In genomic region chr2:227783404-227784138, GRCh38 we compare ENCODE assay signal across 8 cellular contexts. TPM values are rescaled to one million over a fixed set of nuclear protein-coding genes. Genes with fewer than 3 reads are reported as not detected.
DNase-seq lines count a peak whose midpoint lies in the region; ATAC-seq and TF ChIP-seq lines count a peak whose summit lies in the region.

No MANE protein-coding gene starts in this region.

- H2AFZ ChIP-seq in mammary epithelial cell (ENCODE audit: low read depth, low read length), result no peak overlapping the region

- H3K4me3 ChIP-seq in breast epithelium, result peak overlapping the region in 2 of 3 donors; percentile 3 to 6
- no peak overlapping the region for H3K4me3 ChIP-seq in mammary epithelial cell (replicated peaks in 1 of 3; ENCODE audit: insufficient read depth in 1 of 3, low read depth in 2 of 3, low read length in 3 of 3)

- peak overlapping the region; percentile 66 for H3K27ac Mint-ChIP-seq in activated CD4-positive, alpha-beta memory T cell treated with anti-CD3 and anti-CD28 coated beads, Interleukin-2, amount 10 ng/mL, durations not matched to agents 7 days and 5 days

- H3K4me1 ChIP-seq in breast epithelium, result no peaks in the 10 kb centered on the region
- H3K4me1 ChIP-seq in mammary epithelial cell (ENCODE audit: insufficient read depth, low read length), result peaks cover 2% of the 10 kb centered on the region

- no peaks in the 10 kb centered on the region for H3K79me2 ChIP-seq in mammary epithelial cell (ENCODE audit: insufficient read depth, low read length)

- no peaks in the 10 kb centered on the region for H3K36me3 Mint-ChIP-seq in activated CD4-positive, alpha-beta memory T cell treated with anti-CD3 and anti-CD28 coated beads, Interleukin-2, amount 10 ng/mL, durations not matched to agents 7 days and 5 days (ENCODE audit: low read depth)

- no peak overlapping the region for H3K27ac ChIP-seq in breast epithelium
- H3K27ac ChIP-seq in mammary epithelial cell (ENCODE audit: insufficient read depth, low read depth, low read length), result no peak overlapping the region

- CTCF ChIA-PET in mammary epithelial cell (lab: Charles Lee; ENCODE audit: low non-redundant PET), result no interaction called here
- CTCF ChIA-PET in activated CD4-positive, alpha-beta memory T cell treated with anti-CD3 and anti-CD28 coated beads, Interleukin-2, amount 10 ng/mL, durations not matched to agents 7 days and 5 days (lab: Charles Lee), result interaction anchor here (0.6 to 2.0 kb wide), 12 partner anchors 9 to 125 kb away, joined by 3 to 7 read pairs (median 4); partner anchors contain the start of gene CCL20

- TF ChIP-seq CTCF in breast epithelium (IDR thresholded peaks at IDR 0.05), result no peak
- no peak for TF ChIP-seq CTCF in mammary epithelial cell (conservative IDR thresholded peaks at IDR 0.05 in 1 of 2, IDR thresholded peaks at IDR 0.05 in 1 of 2; ENCODE audit: extremely low read depth in 1 of 2, insufficient read depth in 1 of 2, low read depth in 1 of 2, low read length in 2 of 2)

- H3K36me3 ChIP-seq in breast epithelium, result no peaks in the 10 kb centered on the region
- no peaks in the 10 kb centered on the region for H3K36me3 ChIP-seq in mammary epithelial cell (ENCODE audit: insufficient read depth, low read length)

- intact Hi-C loops in breast epithelium (cut with DNase I; ENCODE audit: low total_unique reads) (no loop called here), mammary epithelial cell (cut with micrococcal nuclease) (no loop called here)

- peaks cover 6% of the 10 kb centered on the region for H3K27me3 Mint-ChIP-seq in activated CD4-positive, alpha-beta memory T cell treated with anti-CD3 and anti-CD28 coated beads, Interleukin-2, amount 10 ng/mL, durations not matched to agents 7 days and 5 days

- peaks cover 23% of the 10 kb centered on the region for H3K4me1 Mint-ChIP-seq in activated CD4-positive, alpha-beta memory T cell treated with anti-CD3 and anti-CD28 coated beads, Interleukin-2, amount 10 ng/mL, durations not matched to agents 7 days and 5 days

- POLR2A ChIA-PET in activated CD4-positive, alpha-beta memory T cell treated with anti-CD3 and anti-CD28 coated beads, Interleukin-2, amount 10 ng/mL, durations not matched to agents 7 days and 5 days (lab: Charles Lee), result interaction anchor here (0.7 to 2.7 kb wide), 7 partner anchors 9 to 38 kb away, joined by 3 to 11 read pairs (median 3); no protein-coding TSS in a partner anchor

- in situ Hi-C loops in mammary epithelial cell (cut with MboI; ENCODE audit: low sequenced_read_pairs in 2 of 2), result no loop called here

- peak overlapping the region; percentile 68 for H3K4me3 Mint-ChIP-seq in activated CD4-positive, alpha-beta memory T cell treated with anti-CD3 and anti-CD28 coated beads, Interleukin-2, amount 10 ng/mL, durations not matched to agents 7 days and 5 days

- BruUV-seq in mammary epithelial cell (replicated peaks; lab: Mats Ljungman, UMichigan), result no TSS peak

- H3K4me2 ChIP-seq in mammary epithelial cell (ENCODE audit: insufficient read depth, low read depth, low read length), result no peak overlapping the region

- dilution Hi-C loops in mammary epithelial cell (cut with HindIII; ENCODE audit: low sequenced_read_pairs), result no loop called here

- H3K27me3 ChIP-seq in breast epithelium (no peaks in the 10 kb centered on the region), mammary epithelial cell (ENCODE audit: insufficient read depth, low read length) (no peaks in the 10 kb centered on the region)

- DNase-seq in breast epithelium (ENCODE audit: low spot score in 2 of 2) (no peak), mammary epithelial cell (no peak), AG08395 (ENCODE audit: low spot score) (no peak), SHP77 (lab: John Stamatoyannopoulos, UW) (no peak), ureter (ENCODE audit: low spot score) (no peak), activated gamma-delta T cell treated with Interleukin-2 at 50 U/mL for 16 hours (no peak)
- peak; percentile 21 for DNase-seq in activated CD4-positive, alpha-beta memory T cell treated with anti-CD3 and anti-CD28 coated beads, Interleukin-2, amount 10 ng/mL, durations not matched to agents 7 days and 5 days

- H3K9me3 ChIP-seq in breast epithelium (no peaks in the 10 kb centered on the region), mammary epithelial cell (replicated peaks; ENCODE audit: insufficient read depth, low read length) (no peaks in the 10 kb centered on the region)

- no peak overlapping the region for H3K9ac ChIP-seq in mammary epithelial cell (ENCODE audit: insufficient read depth, low read length)

- WGBS in mammary epithelial cell (ENCODE audit: low coverage, missing lambda C conversion rate), result 83% methylated on average over 11 of the region's 12 CpGs

- peak; percentile 94 for ATAC-seq in HG03039 (IDR thresholded peaks at IDR 0.05; ENCODE audit: unreplicated experiment)

- H4K20me1 ChIP-seq in mammary epithelial cell (ENCODE audit: insufficient read depth, low read length), result no peaks in the 10 kb centered on the region

- no peaks in the 10 kb centered on the region for H3K9me3 Mint-ChIP-seq in activated CD4-positive, alpha-beta memory T cell treated with anti-CD3 and anti-CD28 coated beads, Interleukin-2, amount 10 ng/mL, durations not matched to agents 7 days and 5 days

- TF ChIP-seq POLR2A in breast epithelium (IDR thresholded peaks at IDR 0.05), result no peak

RNA-seq across cellular contexts. Expression of gene CCL20, which starts 30.1 kb away (rescaled TPM):
- total RNA-seq in breast epithelium (1 to 10 TPM in 2 of 3 donors, not detected in 1; 1.3 to 6.7 TPM), mammary epithelial cell (1 to 10 TPM in 1 of 2 donors, under 1 TPM in 1; 0.33 to 1.2 TPM), ureter (2.3 TPM)
- 0.50 TPM for polyA plus RNA-seq in mammary epithelial cell
- not detected for polyA minus RNA-seq in mammary epithelial cell
- 1 to 10 TPM; 3.6 to 4.7 TPM for total RNA-seq in activated CD4-positive, alpha-beta memory T cell treated with anti-CD3 and anti-CD28 coated beads, Interleukin-2, amount 10 ng/mL, durations not matched to agents 7 days and 5 days

RNA-seq across cellular contexts. Expression of gene SCYGR8, which starts 37.9 kb away (rescaled TPM):
- total RNA-seq in breast epithelium (not detected), mammary epithelial cell (not detected), ureter (not detected)
- not detected for polyA plus RNA-seq in mammary epithelial cell
- not detected for polyA minus RNA-seq in mammary epithelial cell
- not detected for total RNA-seq in activated CD4-positive, alpha-beta memory T cell treated with anti-CD3 and anti-CD28 coated beads, Interleukin-2, amount 10 ng/mL, durations not matched to agents 7 days and 5 days

RNA-seq across cellular contexts. Expression of gene SCYGR7, which starts 55.4 kb away (rescaled TPM):
- not detected for total RNA-seq in breast epithelium
- not detected for total RNA-seq in mammary epithelial cell
- not detected for polyA plus RNA-seq in mammary epithelial cell
- polyA minus RNA-seq in mammary epithelial cell, result not detected
- not detected for total RNA-seq in activated CD4-positive, alpha-beta memory T cell treated with anti-CD3 and anti-CD28 coated beads, Interleukin-2, amount 10 ng/mL, durations not matched to agents 7 days and 5 days
- total RNA-seq in ureter, result not detected

RNA-seq across cellular contexts. Expression of gene SCYGR6, which starts 59.0 kb away (rescaled TPM):
- total RNA-seq in breast epithelium (not detected), mammary epithelial cell (not detected), ureter (not detected)
- not detected for polyA plus RNA-seq in mammary epithelial cell
- polyA minus RNA-seq in mammary epithelial cell, result not detected
- total RNA-seq in activated CD4-positive, alpha-beta memory T cell treated with anti-CD3 and anti-CD28 coated beads, Interleukin-2, amount 10 ng/mL, durations not matched to agents 7 days and 5 days, result not detected

Comparison
In these comparisons a context has a peak if more than half of its experiments do, and no peak if none do; other contexts are left out.
1. H3K4me3 ChIP-seq: peak in breast epithelium (2 of 3); none in mammary epithelial cell (0 of 3).